In genomic region chr5:150590979-150591411, GRCh38 we compare ENCODE assay signal across 1 cellular context.
TF ChIP-seq lines count a peak whose summit lies in the region.

No MANE protein-coding gene starts in this region.

TF ChIP-seq in HepG2, 621 proteins besides CTCF, POLR2A, EP300 and RAD21 (continued from another document):
- TF ChIP-seq SKI (IDR thresholded peaks at IDR 0.05; ENCODE audit: partially characterized antibody): no peak
- no peak for TF ChIP-seq PATZ1 (CRISPR knock-in tag; IDR thresholded peaks at IDR 0.05)
- no peak for TF ChIP-seq SRY (CRISPR knock-in tag; IDR thresholded peaks at IDR 0.05)
- no peak for TF ChIP-seq ZNF441 (CRISPR knock-in tag; IDR thresholded peaks at IDR 0.05; ENCODE audit: borderline replicate concordance)
- no peak for TF ChIP-seq ZBTB25 (CRISPR knock-in tag; IDR thresholded peaks at IDR 0.05)
- TF ChIP-seq SALL2 (CRISPR knock-in tag; IDR thresholded peaks at IDR 0.05): no peak
- no peak for TF ChIP-seq THAP9 (CRISPR knock-in tag; IDR thresholded peaks at IDR 0.05; ENCODE audit: borderline replicate concordance)
TF ChIP-seq in HepG2: peak in this region for 0.
